ENCODE assay signal across 19 cellular contexts in the genomic region with DNA sequence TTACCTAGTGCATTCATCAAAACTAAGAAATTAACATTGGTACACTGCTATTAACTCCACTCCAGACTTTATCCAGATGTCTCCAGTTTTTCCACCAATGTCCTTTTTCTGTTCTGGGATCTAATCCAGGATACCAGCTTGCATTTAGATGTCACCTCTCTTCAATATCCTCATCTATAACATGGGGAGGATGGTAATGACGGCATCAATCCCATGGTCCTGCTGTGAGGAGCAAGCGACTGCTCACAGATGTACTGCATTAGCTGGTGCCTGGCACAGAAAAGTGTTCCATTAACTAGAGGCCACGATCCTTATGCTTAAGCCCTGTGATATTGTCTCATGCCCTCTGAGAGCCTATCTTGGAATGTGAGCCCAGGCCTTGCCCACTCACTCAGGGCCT.
"Had no signal": no experiment of that assay in that cellular context is flagged by ENCODE, and none has a peak within 500 bp of the region (broad histone marks: within the 10 kb centered on the region; RNA-seq: fewer than 3 reads in every experiment).

No MANE protein-coding gene starts in this region.

- H3K36me3 ChIP-seq: colonic mucosa, esophagus squamous epithelium, suprapubic skin, tibial artery, upper lobe of left lung, uterus had no signal

- H3K4me1 ChIP-seq: colonic mucosa, uterus had no signal

- ATAC-seq: left colon; left ventricle myocardium superior; natural killer cell treated with Interleukin-12 subunit alpha and Interleukin-12 subunit beta and Interleukin-15 and Interleukin-18, amount 100 ng/mL, for 72 hours; right cardiac atrium had no signal

- H3K9me3 ChIP-seq: colonic mucosa, suprapubic skin, tibial artery, uterus had no signal

- H3K4me3 ChIP-seq: colonic mucosa, esophagus squamous epithelium, hepatocyte, lung, suprapubic skin, tibial artery, upper lobe of left lung, uterus had no signal

- H3K4me3 Mint-ChIP-seq: natural killer cell treated with Interleukin-12 subunit alpha and Interleukin-12 subunit beta and Interleukin-15 and Interleukin-18, amount 100 ng/mL, for 72 hours had no signal

- DNase-seq: colonic mucosa; dermis blood vessel endothelial cell; esophagus squamous epithelium; foreskin melanocyte; left colon; left ventricle myocardium superior; mesenchymal stem cell; midbrain; right cardiac atrium; small intestine; stimulated activated CD4-positive, alpha-beta T cell treated with anti-CD3 and anti-CD28 coated beads, Interleukin-12 subunit alpha, Interleukin-12 subunit beta, amount 100 ng/mL, for 4 hours; stimulated activated naive CD4-positive, alpha-beta T cell treated with Interleukin-2 at 50 U/mL for 16 hours; tibial artery; uterus had no signal

- H3K27ac ChIP-seq: colonic mucosa, esophagus squamous epithelium, hepatocyte, suprapubic skin, tibial artery, upper lobe of left lung, uterus had no signal

- H3K36me3 Mint-ChIP-seq: natural killer cell treated with Interleukin-12 subunit alpha and Interleukin-12 subunit beta and Interleukin-15 and Interleukin-18, amount 100 ng/mL, for 72 hours had no signal

- H3K27me3 ChIP-seq: colonic mucosa, esophagus squamous epithelium, hepatocyte, tibial artery, upper lobe of left lung, uterus had no signal

- H3K9me3 Mint-ChIP-seq: natural killer cell treated with Interleukin-12 subunit alpha and Interleukin-12 subunit beta and Interleukin-15 and Interleukin-18, amount 100 ng/mL, for 72 hours had no signal

- H3K27ac Mint-ChIP-seq: natural killer cell treated with Interleukin-12 subunit alpha and Interleukin-12 subunit beta and Interleukin-15 and Interleukin-18, amount 100 ng/mL, for 72 hours had no signal
